16 cellular contexts compared by ENCODE assay signal in genomic region chr17:28071891-28072606, GRCh38. TPM values are rescaled to one million over a fixed set of nuclear protein-coding genes. Genes with fewer than 3 reads are reported as not detected.
DNase-seq lines count a peak whose midpoint lies in the region; ATAC-seq and TF ChIP-seq lines count a peak whose summit lies in the region.
"Had no signal": no experiment of that assay in that cellular context is flagged by ENCODE, and none has a peak within 500 bp of the region (broad histone marks: within the 10 kb centered on the region; RNA-seq: fewer than 3 reads in every experiment).

No MANE protein-coding gene starts in this region.

- H3K4me1 ChIP-seq in BLaER1 (peaks cover 11% of the 10 kb centered on the region), fibroblast of lung (ENCODE audit: control insufficient read depth, extremely low read depth, insufficient read depth, low read length) (no peaks in the 10 kb centered on the region), right lobe of liver (no peaks in the 10 kb centered on the region)

- peaks cover 56% of the 10 kb centered on the region for H3K9me3 ChIP-seq in BLaER1
- no peaks in the 10 kb centered on the region for H3K9me3 ChIP-seq in SU-DHL-6 (ENCODE audit: insufficient read depth, low read length)
- no peaks in the 10 kb centered on the region for H3K9me3 ChIP-seq in fibroblast of lung (ENCODE audit: control insufficient read depth, insufficient read depth, low read depth, low read length)
- peaks cover 0 to 11% (median 0%) of the 10 kb centered on the region in 4 donors for H3K9me3 ChIP-seq in right lobe of liver

- peaks cover 10% of the 10 kb centered on the region; the same call in 1 of the 2 replicates for H4K20me1 ChIP-seq in BLaER1
- peaks cover 9% of the 10 kb centered on the region; the same call in 1 of the 2 replicates for H4K20me1 ChIP-seq in SU-DHL-6 (ENCODE audit: low read depth, low read length)
- no peaks in the 10 kb centered on the region for H4K20me1 ChIP-seq in fibroblast of lung (ENCODE audit: control insufficient read depth, extremely low read depth, insufficient read depth, low read length)

- TF ChIP-seq CTCF in GM06990 (IDR thresholded peaks at IDR 0.05; ENCODE audit: insufficient read depth, low read length, poor library complexity, severe bottlenecking) (no peak), SU-DHL-6 (IDR thresholded peaks at IDR 0.05; ENCODE audit: insufficient read depth, low read length, poor library complexity, severe bottlenecking) (no peak), fibroblast of lung (conservative IDR thresholded peaks at IDR 0.05 in 1 of 2, IDR thresholded peaks at IDR 0.05 in 1 of 2; ENCODE audit: low read depth in 1 of 2, low read length in 2 of 2) (no peak), right lobe of liver (IDR thresholded peaks at IDR 0.05) (no peak), coronary artery (IDR thresholded peaks at IDR 0.05) (no peak)

- H3K4me2 ChIP-seq in BLaER1 (peak overlapping the region; percentile 36), SU-DHL-6 (ENCODE audit: low read depth, low read length, poor library complexity, severe bottlenecking) (peak overlapping the region; percentile 14), fibroblast of lung (ENCODE audit: extremely low read depth, insufficient read depth, low read length) (no peak overlapping the region)

- H3F3A ChIP-seq in SU-DHL-6 (ENCODE audit: insufficient read depth) = no peaks in the 10 kb centered on the region

- H3K27me3 ChIP-seq in BLaER1 = no peaks in the 10 kb centered on the region
- no peaks in the 10 kb centered on the region for H3K27me3 ChIP-seq in GM06990 (replicated peaks; ENCODE audit: control insufficient read depth, insufficient read depth, low read length)
- H3K27me3 ChIP-seq in SU-DHL-6 (ENCODE audit: low read length) = no peaks in the 10 kb centered on the region
- no peaks in the 10 kb centered on the region for H3K27me3 ChIP-seq in fibroblast of lung (ENCODE audit: control insufficient read depth, insufficient read depth, low read length)
- H3K27me3 ChIP-seq in right lobe of liver = no peaks in the 10 kb centered on the region
- H3K27me3 ChIP-seq: ovary had no signal

- H3K4me3 ChIP-seq in BLaER1 (no peak overlapping the region; the same call in 1 of the 2 replicates), GM06990 (replicated peaks; ENCODE audit: low read depth, low read length) (no peak overlapping the region), SU-DHL-6 (ENCODE audit: insufficient read depth, low read length, poor library complexity, severe bottlenecking) (no peak overlapping the region), fibroblast of lung (replicated peaks in 1 of 4; ENCODE audit: control extremely low read depth in 1 of 4, insufficient read depth in 1 of 4, low read depth in 3 of 4, low read length in 4 of 4) (no peak overlapping the region), right lobe of liver (no peak overlapping the region), coronary artery (no peak overlapping the region)
- H3K4me3 ChIP-seq: ovary had no signal

- H2AFZ ChIP-seq in SU-DHL-6 (ENCODE audit: low read depth, low read length, severe bottlenecking) (no peak overlapping the region), fibroblast of lung (ENCODE audit: low read length) (no peak overlapping the region)

- intact Hi-C loops in right lobe of liver (cut with DNase I) = no loop called here

- peak; percentile 58 for DNase-seq in GM06990 (ENCODE audit: extremely low read depth, insufficient read length)
- peak; percentile 33 to 36 for DNase-seq in fibroblast of lung (ENCODE audit: low read depth in 2 of 2)
- no peak for DNase-seq in right lobe of liver
- DNase-seq in coronary artery (ENCODE audit: low spot score) = no peak
- DNase-seq: AML-193, HCEC 1CT, head of caudate nucleus, KG1, midbrain, NCI-H1436, ovary, WERI-Rb-1 had no signal

- H3K36me3 ChIP-seq in BLaER1 (peaks cover 24% of the 10 kb centered on the region), GM06990 (ENCODE audit: control insufficient read depth, insufficient read depth, low read length) (no peaks in the 10 kb centered on the region), SU-DHL-6 (ENCODE audit: low read length) (no peaks in the 10 kb centered on the region), fibroblast of lung (ENCODE audit: control insufficient read depth, insufficient read depth, low read length) (no peaks in the 10 kb centered on the region), right lobe of liver (no peaks in the 10 kb centered on the region)
- H3K36me3 ChIP-seq: ovary, WERI-Rb-1 had no signal

- H3K27ac ChIP-seq in BLaER1 (peak overlapping the region; percentile 32; the same call in 1 of the 2 replicates), SU-DHL-6 (ENCODE audit: low read depth, low read length) (no peak overlapping the region), fibroblast of lung (ENCODE audit: insufficient read depth, low read length) (no peak overlapping the region), right lobe of liver (no peak overlapping the region), coronary artery (no peak overlapping the region)
- H3K27ac ChIP-seq: ovary, WERI-Rb-1 had no signal

- no peak for TF ChIP-seq POLR2A in right lobe of liver (IDR thresholded peaks at IDR 0.05)

- no peaks in the 10 kb centered on the region for H3K9me2 ChIP-seq in SU-DHL-6 (replicated peaks; ENCODE audit: insufficient read depth, low read length)

- ATAC-seq in right lobe of liver (no peak), GM21390 (IDR thresholded peaks at IDR 0.05; ENCODE audit: unreplicated experiment) (no peak), GM18502 (IDR thresholded peaks at IDR 0.05; ENCODE audit: poor library complexity, unreplicated experiment) (no peak)

- H3K9ac ChIP-seq in BLaER1 (no peak overlapping the region), SU-DHL-6 (ENCODE audit: low read length) (no peak overlapping the region), fibroblast of lung (ENCODE audit: insufficient read depth, low read length) (no peak overlapping the region)

- WGBS in right lobe of liver (ENCODE audit: insufficient coverage, low coverage, low lambda C conversion rate, missing lambda C conversion rate) = 91% methylated on average over 6 of the region's 6 CpGs

- H3K79me2 ChIP-seq in SU-DHL-6 (ENCODE audit: insufficient read depth, low read length) (peaks cover 35% of the 10 kb centered on the region), fibroblast of lung (ENCODE audit: control insufficient read depth, insufficient read depth, low read length) (peaks cover 13% of the 10 kb centered on the region)

RNA-seq across cellular contexts. Expression of gene NLK, which starts 29.6 kb away (rescaled TPM):
- total RNA-seq in fibroblast of lung = 11.6 and 14.4 TPM in 2 replicates
- 13.1 and 16.1 TPM in 2 replicates for polyA plus RNA-seq in fibroblast of lung
- polyA plus RNA-seq in fibroblast of lung (2012) = 6.6 and 7.4 TPM in 2 replicates
- 17.0 and 56.1 TPM in 2 replicates for polyA minus RNA-seq in fibroblast of lung (ENCODE audit: low replicate concordance)
- 10 to 100 TPM in 3 of 6 experiments, 1 to 10 TPM in 3; 8.8 to 10.6 (median 9.9) TPM for total RNA-seq in right lobe of liver

Comparison
In these comparisons a context has a peak if more than half of its experiments do, and no peak if none do; other contexts are left out.
1. DNase-seq: peak in GM06990 (single experiment) and fibroblast of lung (2 of 2); none in right lobe of liver (0 of 3) and coronary artery (single experiment).